Comparison of ENCODE assay signal across 18 cellular contexts in the genomic region with DNA sequence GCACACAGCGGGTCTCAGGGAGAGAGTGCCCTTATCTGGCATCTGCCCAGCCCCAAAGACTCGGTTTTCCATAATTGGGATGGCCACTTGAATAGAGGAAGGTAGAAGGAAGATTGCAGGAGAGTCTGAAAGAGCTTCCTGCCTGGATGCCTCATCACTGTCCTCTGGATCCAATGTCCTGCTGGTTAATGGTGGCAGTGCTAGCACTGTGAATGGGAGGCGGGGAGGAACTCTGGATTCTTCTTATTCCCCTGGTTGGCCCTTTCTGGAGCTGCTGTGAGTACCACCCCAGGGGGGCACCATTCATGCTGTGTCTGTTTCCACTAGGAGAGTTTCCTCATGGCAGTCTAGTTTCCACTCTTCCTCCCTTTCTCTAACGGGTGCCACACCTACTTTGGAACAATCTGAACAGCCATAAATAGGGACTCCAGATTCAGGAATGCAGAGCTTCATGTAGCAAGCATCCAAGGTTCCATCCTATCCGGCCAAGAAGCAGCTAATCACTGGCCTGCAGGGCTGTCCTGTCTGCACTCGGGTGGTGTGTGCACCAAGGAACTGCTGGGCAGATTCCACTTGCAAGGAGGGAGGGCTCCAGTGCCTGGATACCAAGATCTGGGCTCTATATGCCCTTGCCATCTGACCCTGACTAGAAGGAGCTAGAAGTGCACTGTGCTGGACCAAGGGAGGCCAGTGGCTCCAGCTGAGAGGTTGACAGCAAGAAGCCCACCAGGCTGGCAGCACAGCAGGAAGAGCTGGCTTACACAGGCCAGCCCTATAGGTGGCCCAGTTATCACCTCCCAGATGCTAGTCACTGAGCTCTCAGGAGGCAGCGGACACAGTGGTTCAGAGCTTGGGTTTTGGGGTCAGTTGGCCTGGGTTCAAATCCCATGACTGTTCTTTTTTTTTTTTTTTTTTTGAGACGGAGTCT. TPM values are rescaled to one million over a fixed set of nuclear protein-coding genes. Genes with fewer than 3 reads are reported as not detected.
A peak's percentile ranks its signal among the peaks of the same experiment; 100 is the strongest.
DNase-seq lines count a peak whose midpoint lies in the region; ATAC-seq and TF ChIP-seq lines count a peak whose summit lies in the region.
"Had no signal": no experiment of that assay in that cellular context is flagged by ENCODE, and none has a peak within 500 bp of the region (broad histone marks: within the 10 kb centered on the region; RNA-seq: fewer than 3 reads in every experiment).

No MANE protein-coding gene starts in this region.

- peak; percentile 58 to 73 for ATAC-seq in gastrocnemius medialis
- no peak for ATAC-seq in activated naive CD4-positive, alpha-beta T cell treated with anti-CD3 and anti-CD28 coated beads, Interleukin-2, amount 50 U/mL, for 72 hours
- ATAC-seq in T-helper 17 cell: no peak
- ATAC-seq: activated CD8-positive, alpha-beta T cell treated with anti-CD3 and anti-CD28 coated beads, Interleukin-2, amount 10 ng/mL, durations not matched to agents 7 days and 5 days had no signal

- no peaks in the 10 kb centered on the region for H3K9me3 Mint-ChIP-seq in T-helper 2 cell treated with Interferon-gamma antibody and Interleukin-4, amounts not matched to agents 5 μg/mL and 100 μg/mL, for 36 hours
- H3K9me3 Mint-ChIP-seq in activated naive CD4-positive, alpha-beta T cell treated with anti-CD3 and anti-CD28 coated beads, Interleukin-2, amount 50 U/mL, for 72 hours: no peaks in the 10 kb centered on the region
- H3K9me3 Mint-ChIP-seq: activated naive CD4-positive, alpha-beta T cell treated with anti-CD3 and anti-CD28 coated beads, Interleukin-2, amount 50 U/mL, for 24 hours had no signal

- intact Hi-C loops in gastrocnemius medialis (cut with DNase I; ENCODE audit: low total_unique reads): no loop called here

- H3F3A ChIP-seq in DOHH2 (ENCODE audit: control insufficient read depth, insufficient read depth): peaks cover 5% of the 10 kb centered on the region

- H3K9me3 ChIP-seq in DOHH2 (ENCODE audit: control insufficient read depth, insufficient read depth, low read length) (no peaks in the 10 kb centered on the region), gastrocnemius medialis (no peaks in the 10 kb centered on the region), T-helper 17 cell (ENCODE audit: control insufficient read depth, low read length, poor library complexity, severe bottlenecking) (no peaks in the 10 kb centered on the region)
- H3K9me3 ChIP-seq: Caco-2 had no signal

- H3K4me2 ChIP-seq in DOHH2 (ENCODE audit: low read length): peak overlapping the region; percentile 47; the same call in 1 of the 2 replicates

- H3K27ac ChIP-seq in DOHH2 (ENCODE audit: low read depth, low read length) (no peak overlapping the region), gastrocnemius medialis (peak overlapping the region; percentile 86 to 95 (median 93))

- no peaks in the 10 kb centered on the region for H3K9me2 ChIP-seq in DOHH2 (replicated peaks; ENCODE audit: control insufficient read depth, low read length)

- H3K79me2 ChIP-seq in DOHH2 (ENCODE audit: control insufficient read depth, low read length): no peaks in the 10 kb centered on the region

- no peak overlapping the region for H3K4me3 Mint-ChIP-seq in T-helper 2 cell treated with Interferon-gamma antibody and Interleukin-4, amounts not matched to agents 5 μg/mL and 100 μg/mL, for 36 hours
- H3K4me3 Mint-ChIP-seq in T-helper 17 cell: no peak overlapping the region
- H3K4me3 Mint-ChIP-seq: activated CD8-positive, alpha-beta T cell treated with anti-CD3 and anti-CD28 coated beads, Interleukin-2, amount 10 ng/mL, durations not matched to agents 7 days and 5 days; activated naive CD4-positive, alpha-beta T cell treated with anti-CD3 and anti-CD28 coated beads, Interleukin-2, amount 50 U/mL, for 24 hours; stimulated activated memory B cell treated with anti-CD40 and anti-IgM and Interleukin-4, amounts not matched to agents 10 μg/mL and 1 μg/mL and 100 μg/mL, for 72 hours had no signal

- H3K4me1 ChIP-seq in DOHH2 (ENCODE audit: control insufficient read depth, low read length) (peaks cover 18% of the 10 kb centered on the region), gastrocnemius medialis (peaks cover 67 to 75% of the 10 kb centered on the region in 2 donors)
- H3K4me1 ChIP-seq: Caco-2 had no signal

- in situ Hi-C loops in gastrocnemius medialis (cut with MboI; ENCODE audit: low sequenced_read_pairs in 4 of 4): loop anchor here in 1 of 4 donors (10.0 kb wide), 1 partner anchor 46 kb away; no protein-coding TSS in a partner anchor

- no peaks in the 10 kb centered on the region for H3K4me1 Mint-ChIP-seq in T-helper 2 cell treated with Interferon-gamma antibody and Interleukin-4, amounts not matched to agents 5 μg/mL and 100 μg/mL, for 36 hours (ENCODE audit: low read depth)
- peaks cover 5% of the 10 kb centered on the region for H3K4me1 Mint-ChIP-seq in T-helper 17 cell
- H3K4me1 Mint-ChIP-seq: activated naive CD4-positive, alpha-beta T cell treated with anti-CD3 and anti-CD28 coated beads, Interleukin-2, amount 50 U/mL, for 24 hours had no signal

- H4K20me1 ChIP-seq in DOHH2 (ENCODE audit: control insufficient read depth, insufficient read depth, low read depth, low read length): no peaks in the 10 kb centered on the region

- no peak for TF ChIP-seq POLR2A in gastrocnemius medialis (IDR thresholded peaks at IDR 0.05)

- H3K4me3 ChIP-seq in DOHH2 (ENCODE audit: low read length) (no peak overlapping the region), fibroblast of the aortic adventitia (ENCODE audit: low read depth, low read length) (no peak overlapping the region), gastrocnemius medialis (peak overlapping the region in 1 of 4 donors; percentile 18)

- peaks cover 76% of the 10 kb centered on the region for H3K27me3 Mint-ChIP-seq in T-helper 2 cell treated with Interferon-gamma antibody and Interleukin-4, amounts not matched to agents 5 μg/mL and 100 μg/mL, for 36 hours (ENCODE audit: low read depth)
- H3K27me3 Mint-ChIP-seq in T-helper 17 cell: peaks cover 68% of the 10 kb centered on the region

- no peak overlapping the region for H3K27ac Mint-ChIP-seq in T-helper 2 cell treated with Interferon-gamma antibody and Interleukin-4, amounts not matched to agents 5 μg/mL and 100 μg/mL, for 36 hours
- H3K27ac Mint-ChIP-seq in activated naive CD4-positive, alpha-beta T cell treated with anti-CD3 and anti-CD28 coated beads, Interleukin-2, amount 50 U/mL, for 72 hours: no peak overlapping the region
- no peak overlapping the region for H3K27ac Mint-ChIP-seq in T-helper 17 cell
- H3K27ac Mint-ChIP-seq: activated CD8-positive, alpha-beta T cell treated with anti-CD3 and anti-CD28 coated beads, Interleukin-2, amount 10 ng/mL, durations not matched to agents 7 days and 5 days; activated naive CD4-positive, alpha-beta T cell treated with anti-CD3 and anti-CD28 coated beads, Interleukin-2, amount 50 U/mL, for 24 hours; stimulated activated memory B cell treated with anti-CD40 and anti-IgM and Interleukin-4, amounts not matched to agents 10 μg/mL and 1 μg/mL and 100 μg/mL, for 72 hours had no signal

- H3K36me3 ChIP-seq in DOHH2 (ENCODE audit: control insufficient read depth, low read length): no peaks in the 10 kb centered on the region
- H3K36me3 ChIP-seq in gastrocnemius medialis: no peaks in the 10 kb centered on the region

- TF ChIP-seq CTCF in DOHH2 (IDR thresholded peaks at IDR 0.05; ENCODE audit: low read depth, low read length, poor library complexity, severe bottlenecking) (no peak), fibroblast of the aortic adventitia (IDR thresholded peaks at IDR 0.05; ENCODE audit: insufficient read depth, low read length) (peak; percentile 27), gastrocnemius medialis (IDR thresholded peaks at IDR 0.05 in 4 of 5, conservative IDR thresholded peaks at IDR 0.05 in 1 of 5) (peak in 4 of 5 experiments; percentile 25 to 47 (median 32))

- no peaks in the 10 kb centered on the region for H3K36me3 Mint-ChIP-seq in T-helper 2 cell treated with Interferon-gamma antibody and Interleukin-4, amounts not matched to agents 5 μg/mL and 100 μg/mL, for 36 hours (ENCODE audit: low read depth)
- no peaks in the 10 kb centered on the region for H3K36me3 Mint-ChIP-seq in activated naive CD4-positive, alpha-beta T cell treated with anti-CD3 and anti-CD28 coated beads, Interleukin-2, amount 50 U/mL, for 72 hours
- H3K36me3 Mint-ChIP-seq in T-helper 17 cell (ENCODE audit: low read depth): no peaks in the 10 kb centered on the region
- H3K36me3 Mint-ChIP-seq: activated naive CD4-positive, alpha-beta T cell treated with anti-CD3 and anti-CD28 coated beads, Interleukin-2, amount 50 U/mL, for 24 hours; stimulated activated memory B cell treated with anti-CD40 and anti-IgM and Interleukin-4, amounts not matched to agents 10 μg/mL and 1 μg/mL and 100 μg/mL, for 72 hours had no signal

- peaks cover 49% of the 10 kb centered on the region for H3K27me3 ChIP-seq in DOHH2 (ENCODE audit: control insufficient read depth, low read length)
- H3K27me3 ChIP-seq in gastrocnemius medialis: no peaks in the 10 kb centered on the region

- DNase-seq in NCI-H69 (lab: John Stamatoyannopoulos, UW) (peak; percentile 85), fibroblast of the aortic adventitia (ENCODE audit: low read depth) (peak; percentile 69), gastrocnemius medialis (peak; percentile 70 to 93), NCI-H187 treated with DMSO at 0.1 percent for 48 hours (lab: John Stamatoyannopoulos, UW) (no peak), T-helper 17 cell (no peak)
- DNase-seq in T-helper 2 cell treated with Interferon-gamma antibody and Interleukin-4, amounts not matched to agents 5 μg/mL and 100 μg/mL, for 36 hours (ENCODE audit: low spot score): no peak
- no peak for DNase-seq in activated naive CD4-positive, alpha-beta T cell treated with anti-CD3 and anti-CD28 coated beads, Interleukin-2, amount 50 U/mL, for 72 hours (ENCODE audit: low spot score in 2 of 2)
- DNase-seq: activated CD8-positive, alpha-beta T cell treated with anti-CD3 and anti-CD28 coated beads, Interleukin-2, amount 10 ng/mL, durations not matched to agents 7 days and 5 days; Caco-2; cortex of kidney; NCI-H187; OCI-M1; stimulated activated CD4-positive, alpha-beta T cell treated with anti-CD3 and anti-CD28 coated beads, Interleukin-2, amount 100 ng/mL, for 24 hours had no signal

RNA-seq across cellular contexts. Expression of a gene that starts 4.6 kb away (rescaled TPM):
- total RNA-seq in fibroblast of the aortic adventitia (ENCODE audit: low replicate concordance) (17.0 and 22.0 TPM in 2 replicates), gastrocnemius medialis (100 to 1,000 TPM; 122 to 266 (median 150) TPM), T-helper 17 cell (not detected)
- total RNA-seq in activated naive CD4-positive, alpha-beta T cell treated with anti-CD3 and anti-CD28 coated beads, Interleukin-2, amount 50 U/mL, for 72 hours: not detected
- total RNA-seq: Caco-2 had no signal

RNA-seq across cellular contexts. Expression of a gene that starts 55.1 kb away (rescaled TPM):
- not detected in 2 replicates for total RNA-seq in fibroblast of the aortic adventitia (ENCODE audit: low replicate concordance)
- total RNA-seq in gastrocnemius medialis: 10 to 100 TPM in 2 of 4 donors, 1 to 10 TPM in 2; 3.6 to 36.1 (median 12.0) TPM
- total RNA-seq in activated naive CD4-positive, alpha-beta T cell treated with anti-CD3 and anti-CD28 coated beads, Interleukin-2, amount 50 U/mL, for 72 hours: 10 to 100 TPM; 24.0 to 31.8 TPM
- 10 to 100 TPM in 1 of 2 donors, 1 to 10 TPM in 1; 9.9 to 14.8 TPM for total RNA-seq in T-helper 17 cell
- total RNA-seq: Caco-2, frontal cortex, osteocyte had no signal

Comparison
In these comparisons a context has a peak if more than half of its experiments do, and no peak if none do; other contexts are left out.
1. DNase-seq: peak in NCI-H69 (single experiment), fibroblast of the aortic adventitia (single experiment) and gastrocnemius medialis (2 of 2); none in T-helper 2 cell treated with Interferon-gamma antibody and Interleukin-4, amounts not matched to agents 5 μg/mL and 100 μg/mL, for 36 hours (single experiment), NCI-H187 treated with DMSO at 0.1 percent for 48 hours (single experiment), activated naive CD4-positive, alpha-beta T cell treated with anti-CD3 and anti-CD28 coated beads, Interleukin-2, amount 50 U/mL, for 72 hours (0 of 2) and T-helper 17 cell (0 of 3).
2. ATAC-seq: peak in gastrocnemius medialis (2 of 2); none in activated naive CD4-positive, alpha-beta T cell treated with anti-CD3 and anti-CD28 coated beads, Interleukin-2, amount 50 U/mL, for 72 hours (0 of 2) and T-helper 17 cell (single experiment).
3. RNA of a gene that starts 4.6 kb away (total RNA-seq): 122 to 266 TPM in gastrocnemius medialis and 17.0 to 22.0 TPM in fibroblast of the aortic adventitia; not detected in T-helper 17 cell and not detected in activated naive CD4-positive, alpha-beta T cell treated with anti-CD3 and anti-CD28 coated beads, Interleukin-2, amount 50 U/mL, for 72 hours; every median in the first group is over 10 times any median in the second.